ENCODE assay signal across 25 cellular contexts in genomic region chr2:146547236-146547635, GRCh38.
A peak's percentile ranks its signal among the peaks of the same experiment; 100 is the strongest.
DNase-seq lines count a peak whose midpoint lies in the region; TF ChIP-seq lines count a peak whose summit lies in the region.
"Had no signal": no experiment of that assay in that cellular context is flagged by ENCODE, and none has a peak within 500 bp of the region (broad histone marks: within the 10 kb centered on the region; RNA-seq: fewer than 3 reads in every experiment).

No MANE protein-coding gene starts in this region.

- H3K4me3 ChIP-seq in endodermal cell (ENCODE audit: low read length) (no peak overlapping the region), vagina (no peak overlapping the region)
- H3K4me3 ChIP-seq: BLaER1, GM12878 had no signal

- H3K4me1 ChIP-seq in endodermal cell (ENCODE audit: control insufficient read depth, insufficient read depth, low read length) (peaks cover 16% of the 10 kb centered on the region), vagina (no peaks in the 10 kb centered on the region)
- H3K4me1 ChIP-seq: BE2C had no signal

- peak overlapping the region; percentile 49 for H3K4me3 Mint-ChIP-seq in endodermal cell
- H3K4me3 Mint-ChIP-seq in activated naive CD8-positive, alpha-beta T cell treated with anti-CD3 and anti-CD28 coated beads for 36 hours: no peak overlapping the region
- H3K4me3 Mint-ChIP-seq: CD14-positive monocyte; CD4-positive, alpha-beta memory T cell; CD4-positive, CD25-positive, alpha-beta regulatory T cell; CD8-positive, alpha-beta memory T cell had no signal

- H3K27me3 Mint-ChIP-seq in endodermal cell (ENCODE audit: insufficient read depth): no peaks in the 10 kb centered on the region
- no peaks in the 10 kb centered on the region for H3K27me3 Mint-ChIP-seq in activated naive CD8-positive, alpha-beta T cell treated with anti-CD3 and anti-CD28 coated beads for 36 hours
- H3K27me3 Mint-ChIP-seq: CD4-positive, alpha-beta memory T cell; CD4-positive, CD25-positive, alpha-beta regulatory T cell had no signal

- 94 to 96% methylated on average over 3 to 6 of the region's 6 CpGs for WGBS in endodermal cell (ENCODE audit: insufficient coverage in 1 of 2, insufficient read length in 1 of 2), 2 experiments

- peaks cover 18% of the 10 kb centered on the region for H3K36me3 Mint-ChIP-seq in endodermal cell (ENCODE audit: low read depth)
- H3K36me3 Mint-ChIP-seq in activated naive CD8-positive, alpha-beta T cell treated with anti-CD3 and anti-CD28 coated beads for 36 hours: no peaks in the 10 kb centered on the region
- H3K36me3 Mint-ChIP-seq: CD14-positive monocyte; CD4-positive, alpha-beta memory T cell; CD4-positive, CD25-positive, alpha-beta regulatory T cell; CD8-positive, alpha-beta memory T cell had no signal

- peaks cover 10% of the 10 kb centered on the region for H3K9me3 Mint-ChIP-seq in endodermal cell
- no peaks in the 10 kb centered on the region for H3K9me3 Mint-ChIP-seq in activated naive CD8-positive, alpha-beta T cell treated with anti-CD3 and anti-CD28 coated beads for 36 hours

- peaks cover 37% of the 10 kb centered on the region for H3K4me1 Mint-ChIP-seq in endodermal cell
- no peaks in the 10 kb centered on the region for H3K4me1 Mint-ChIP-seq in activated naive CD8-positive, alpha-beta T cell treated with anti-CD3 and anti-CD28 coated beads for 36 hours
- H3K4me1 Mint-ChIP-seq: CD14-positive monocyte; CD4-positive, alpha-beta memory T cell; CD4-positive, CD25-positive, alpha-beta regulatory T cell; CD8-positive, alpha-beta memory T cell had no signal

- H3K9me3 ChIP-seq in endodermal cell (ENCODE audit: control insufficient read depth, low read length) (no peaks in the 10 kb centered on the region), vagina (no peaks in the 10 kb centered on the region)
- H3K9me3 ChIP-seq: BE2C, BLaER1 had no signal

- TF ChIP-seq CTCF in endodermal cell (conservative IDR thresholded peaks at IDR 0.05) (no peak), vagina (IDR thresholded peaks at IDR 0.05) (no peak)

- no peak for TF ChIP-seq POLR2A in vagina (IDR thresholded peaks at IDR 0.05)

- H3K9ac ChIP-seq in endodermal cell (ENCODE audit: extremely low read depth, low read length, poor library complexity, severe bottlenecking): no peak overlapping the region
- H3K9ac ChIP-seq: BLaER1 had no signal

- DNase-seq in dermis blood vessel endothelial cell (peak; percentile 60), endodermal cell (no peak), lung microvascular endothelial cell (ENCODE audit: low read depth in 2 of 2) (peak; percentile 10 to 64), NCI-H2171 (lab: John Stamatoyannopoulos, UW) (no peak), vagina (ENCODE audit: extremely low spot score in 2 of 2) (no peak)
- no peak for DNase-seq in stimulated activated CD8-positive, alpha-beta memory T cell treated with anti-CD3 and anti-CD28 coated beads, Interleukin-4, amount 100 ng/mL, for 48 hours
- no peak for DNase-seq in activated naive CD8-positive, alpha-beta T cell treated with anti-CD3 and anti-CD28 coated beads for 36 hours
- DNase-seq: 8988T; ACHN; BE2C; C1 segment of cervical spinal cord; CD4-positive, alpha-beta memory T cell; CD4-positive, CD25-positive, alpha-beta regulatory T cell; CD8-positive, alpha-beta memory T cell; COR-L47; DMS 273 treated with DMSO at 0.1 percent for 48 hours; DMS153; DMS53; DMS79; DND-41; EL; GDM1 had no signal

- H3K27ac ChIP-seq in endodermal cell (ENCODE audit: low read depth, low read length): no peak overlapping the region
- H3K27ac ChIP-seq in vagina: no peak overlapping the region
- H3K27ac ChIP-seq: BLaER1 had no signal

- H3K36me3 ChIP-seq in endodermal cell (ENCODE audit: control insufficient read depth, insufficient read depth, low read length) (no peaks in the 10 kb centered on the region), vagina (no peaks in the 10 kb centered on the region)
- H3K36me3 ChIP-seq: BE2C, BLaER1 had no signal

- intact Hi-C loops in vagina (cut with DNase I): no loop called here

- no peak overlapping the region for H3K27ac Mint-ChIP-seq in endodermal cell
- H3K27ac Mint-ChIP-seq in activated naive CD8-positive, alpha-beta T cell treated with anti-CD3 and anti-CD28 coated beads for 36 hours: no peak overlapping the region
- H3K27ac Mint-ChIP-seq: CD14-positive monocyte; CD4-positive, alpha-beta memory T cell; CD4-positive, CD25-positive, alpha-beta regulatory T cell; CD8-positive, alpha-beta memory T cell had no signal

- H3K27me3 ChIP-seq in endodermal cell (ENCODE audit: control insufficient read depth, insufficient read depth, low read length, poor library complexity, severe bottlenecking) (no peaks in the 10 kb centered on the region), vagina (no peaks in the 10 kb centered on the region)
- H3K27me3 ChIP-seq: BE2C, BLaER1 had no signal

Comparison
In these comparisons a context has a peak if more than half of its experiments do, and no peak if none do; other contexts are left out.
1. DNase-seq: peak in dermis blood vessel endothelial cell (single experiment) and lung microvascular endothelial cell (2 of 2); none in endodermal cell (single experiment), NCI-H2171 (single experiment), stimulated activated CD8-positive, alpha-beta memory T cell treated with anti-CD3 and anti-CD28 coated beads, Interleukin-4, amount 100 ng/mL, for 48 hours (single experiment), activated naive CD8-positive, alpha-beta T cell treated with anti-CD3 and anti-CD28 coated beads for 36 hours (single experiment) and vagina (0 of 2).